1 cellular context compared by ENCODE assay signal in the genomic region with DNA sequence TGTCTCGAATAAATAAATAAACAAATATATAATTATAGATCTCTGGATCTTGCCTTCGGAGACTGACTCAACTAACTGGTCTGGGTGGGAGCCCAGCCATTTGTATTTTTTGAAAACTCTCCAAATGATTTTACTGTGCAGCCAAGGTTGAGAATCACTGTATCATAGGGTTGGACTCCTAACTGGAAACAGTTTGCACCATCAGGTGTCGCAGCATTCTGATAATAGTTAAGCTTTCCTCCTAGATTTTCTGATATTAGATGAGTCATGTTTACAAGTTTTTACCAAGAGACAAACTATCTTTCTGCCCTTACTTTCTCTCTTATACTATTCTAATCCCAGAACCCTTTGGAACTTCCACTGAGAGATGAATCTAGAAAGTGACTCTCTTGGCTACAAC.
TF ChIP-seq lines count a peak whose summit lies in the region.

No MANE protein-coding gene starts in this region.

TF ChIP-seq in K562, 482 proteins besides CTCF, POLR2A, EP300 and RAD21:
- TF ChIP-seq, protein P1, sequence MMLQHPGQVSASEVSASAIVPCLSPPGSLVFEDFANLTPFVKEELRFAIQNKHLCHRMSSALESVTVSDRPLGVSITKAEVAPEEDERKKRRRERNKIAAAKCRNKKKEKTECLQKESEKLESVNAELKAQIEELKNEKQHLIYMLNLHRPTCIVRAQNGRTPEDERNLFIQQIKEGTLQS (IDR thresholded peaks at IDR 0.05) = peak; percentile 52; the same call in 1 of the 2 replicates
- TF ChIP-seq, protein P1 (CRISPR knock-in tag; conservative IDR thresholded peaks at IDR 0.05) = no peak
- TF ChIP-seq FOSL1 (tag; conservative IDR thresholded peaks at IDR 0.05) (peak; percentile 61), XRCC5 (IDR thresholded peaks at IDR 0.05; ENCODE audit: low read depth, low read length) (no peak), CEBPB (tag; IDR thresholded peaks at IDR 0.05) (no peak), PML (IDR thresholded peaks at IDR 0.05; ENCODE audit: low read length) (no peak), MAFG (tag; conservative IDR thresholded peaks at IDR 0.05) (0 out of 2 replicates have a peak, but pooled peaks have one; percentile 24), JUND (IDR thresholded peaks at IDR 0.05; ENCODE audit: borderline replicate concordance, low read depth, low read length) (peak; percentile 56; the same call in 1 of the 2 replicates), JUND (tag; IDR thresholded peaks at IDR 0.05; ENCODE audit: borderline replicate concordance, low read depth, low read length) (peak; percentile 52; the same call in 2 of the 3 replicates), FOXK2 (conservative IDR thresholded peaks at IDR 0.05 in 1 of 2, IDR thresholded peaks at IDR 0.05 in 1 of 2; ENCODE audit: low read depth in 2 of 2) (0 out of 4 replicates have a peak, but pooled peaks of 1 of the 2 experiments have one; percentile 43)
TF ChIP-seq in K562: peak in this region for 5.
